In genomic region chr12:124510301-124510970, GRCh38 we compare ENCODE assay signal across 1 cellular context.
TF ChIP-seq lines count a peak whose summit lies in the region.

No MANE protein-coding gene starts in this region.

TF ChIP-seq in HepG2, 621 proteins besides CTCF, POLR2A, EP300 and RAD21 (continued from another document and continues in another):
- TF ChIP-seq ZNF609 (CRISPR knock-in tag; IDR thresholded peaks at IDR 0.05; ENCODE audit: borderline replicate concordance) (no peak), ZNF501 (CRISPR knock-in tag; IDR thresholded peaks at IDR 0.05) (0 out of 2 replicates have a peak, but pooled peaks have one; percentile 7), CCAR2 (optimal IDR thresholded peaks at IDR 0.05; ENCODE audit: low read depth, low read length) (no peak), GATAD1 (CRISPR knock-in tag; IDR thresholded peaks at IDR 0.05) (no peak), ZNF746 (CRISPR knock-in tag; IDR thresholded peaks at IDR 0.05) (no peak), ZNF407 (CRISPR knock-in tag; IDR thresholded peaks at IDR 0.05; ENCODE audit: not compliant biosample characterization) (no peak), ZNF883 (CRISPR knock-in tag; IDR thresholded peaks at IDR 0.05; ENCODE audit: not compliant biosample characterization) (no peak), ZNF552 (CRISPR knock-in tag; IDR thresholded peaks at IDR 0.05; ENCODE audit: borderline replicate concordance) (0 out of 2 replicates have a peak, but pooled peaks have one; percentile 34), KAT8 (CRISPR knock-in tag; IDR thresholded peaks at IDR 0.05) (no peak), ZNF10 (CRISPR knock-in tag; IDR thresholded peaks at IDR 0.05; ENCODE audit: borderline replicate concordance, low read depth) (no peak), MTA1 (CRISPR knock-in tag; IDR thresholded peaks at IDR 0.05; ENCODE audit: borderline replicate concordance) (no peak), KMT2B (CRISPR knock-in tag; IDR thresholded peaks at IDR 0.05) (no peak), CREB1 (IDR thresholded peaks at IDR 0.05) (no peak), CREB1 (CRISPR knock-in tag; IDR thresholded peaks at IDR 0.05) (no peak), KLF9 (CRISPR knock-in tag; IDR thresholded peaks at IDR 0.05; ENCODE audit: low read depth) (no peak), RBFOX2 (IDR thresholded peaks at IDR 0.05; ENCODE audit: low read depth, low read length) (no peak), ZNF619 (CRISPR knock-in tag; IDR thresholded peaks at IDR 0.05) (no peak), MXD3 (CRISPR knock-in tag; IDR thresholded peaks at IDR 0.05) (no peak), ELF1 (CRISPR knock-in tag; IDR thresholded peaks at IDR 0.05) (no peak), ZNF569 (CRISPR knock-in tag; IDR thresholded peaks at IDR 0.05; ENCODE audit: borderline replicate concordance) (no peak), ZNF546 (CRISPR knock-in tag; conservative IDR thresholded peaks at IDR 0.05) (no peak), ZNF263 (CRISPR knock-in tag; IDR thresholded peaks at IDR 0.05) (peak; percentile 47; the same call in 1 of the 2 replicates), CC2D1A (CRISPR knock-in tag; IDR thresholded peaks at IDR 0.05) (no peak), ETV6 (CRISPR knock-in tag; conservative IDR thresholded peaks at IDR 0.05) (no peak)
- TF ChIP-seq, protein P1, sequence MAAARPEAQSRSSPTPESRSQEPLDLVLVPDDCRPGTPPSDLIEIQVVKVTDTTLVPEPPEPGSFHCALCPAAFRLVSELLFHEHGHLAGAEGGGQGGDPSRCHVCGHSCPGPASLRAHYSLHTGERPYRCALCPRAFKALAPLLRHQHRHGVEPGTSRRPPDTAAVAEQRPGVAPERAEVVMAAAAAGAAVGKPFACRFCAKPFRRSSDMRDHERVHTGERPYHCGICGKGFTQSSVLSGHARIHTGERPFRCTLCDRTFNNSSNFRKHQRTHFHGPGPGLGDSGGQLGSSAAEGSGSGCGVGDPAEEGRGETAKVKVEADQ (CRISPR knock-in tag; IDR thresholded peaks at IDR 0.05; ENCODE audit: borderline replicate concordance) = peak; percentile 42; the same call in 1 of the 2 replicates
- TF ChIP-seq, protein P2, sequence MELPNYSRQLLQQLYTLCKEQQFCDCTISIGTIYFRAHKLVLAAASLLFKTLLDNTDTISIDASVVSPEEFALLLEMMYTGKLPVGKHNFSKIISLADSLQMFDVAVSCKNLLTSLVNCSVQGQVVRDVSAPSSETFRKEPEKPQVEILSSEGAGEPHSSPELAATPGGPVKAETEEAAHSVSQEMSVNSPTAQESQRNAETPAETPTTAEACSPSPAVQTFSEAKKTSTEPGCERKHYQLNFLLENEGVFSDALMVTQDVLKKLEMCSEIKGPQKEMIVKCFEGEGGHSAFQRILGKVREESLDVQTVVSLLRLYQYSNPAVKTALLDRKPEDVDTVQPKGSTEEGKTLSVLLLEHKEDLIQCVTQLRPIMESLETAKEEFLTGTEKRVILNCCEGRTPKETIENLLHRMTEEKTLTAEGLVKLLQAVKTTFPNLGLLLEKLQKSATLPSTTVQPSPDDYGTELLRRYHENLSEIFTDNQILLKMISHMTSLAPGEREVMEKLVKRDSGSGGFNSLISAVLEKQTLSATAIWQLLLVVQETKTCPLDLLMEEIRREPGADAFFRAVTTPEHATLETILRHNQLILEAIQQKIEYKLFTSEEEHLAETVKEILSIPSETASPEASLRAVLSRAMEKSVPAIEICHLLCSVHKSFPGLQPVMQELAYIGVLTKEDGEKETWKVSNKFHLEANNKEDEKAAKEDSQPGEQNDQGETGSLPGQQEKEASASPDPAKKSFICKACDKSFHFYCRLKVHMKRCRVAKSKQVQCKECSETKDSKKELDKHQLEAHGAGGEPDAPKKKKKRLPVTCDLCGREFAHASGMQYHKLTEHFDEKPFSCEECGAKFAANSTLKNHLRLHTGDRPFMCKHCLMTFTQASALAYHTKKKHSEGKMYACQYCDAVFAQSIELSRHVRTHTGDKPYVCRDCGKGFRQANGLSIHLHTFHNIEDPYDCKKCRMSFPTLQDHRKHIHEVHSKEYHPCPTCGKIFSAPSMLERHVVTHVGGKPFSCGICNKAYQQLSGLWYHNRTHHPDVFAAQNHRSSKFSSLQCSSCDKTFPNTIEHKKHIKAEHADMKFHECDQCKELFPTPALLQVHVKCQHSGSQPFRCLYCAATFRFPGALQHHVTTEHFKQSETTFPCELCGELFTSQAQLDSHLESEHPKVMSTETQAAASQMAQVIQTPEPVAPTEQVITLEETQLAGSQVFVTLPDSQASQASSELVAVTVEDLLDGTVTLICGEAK (IDR thresholded peaks at IDR 0.05) = no peak
- TF ChIP-seq, protein P2 (CRISPR knock-in tag; IDR thresholded peaks at IDR 0.05) = no peak
- TF ChIP-seq, protein P3, sequence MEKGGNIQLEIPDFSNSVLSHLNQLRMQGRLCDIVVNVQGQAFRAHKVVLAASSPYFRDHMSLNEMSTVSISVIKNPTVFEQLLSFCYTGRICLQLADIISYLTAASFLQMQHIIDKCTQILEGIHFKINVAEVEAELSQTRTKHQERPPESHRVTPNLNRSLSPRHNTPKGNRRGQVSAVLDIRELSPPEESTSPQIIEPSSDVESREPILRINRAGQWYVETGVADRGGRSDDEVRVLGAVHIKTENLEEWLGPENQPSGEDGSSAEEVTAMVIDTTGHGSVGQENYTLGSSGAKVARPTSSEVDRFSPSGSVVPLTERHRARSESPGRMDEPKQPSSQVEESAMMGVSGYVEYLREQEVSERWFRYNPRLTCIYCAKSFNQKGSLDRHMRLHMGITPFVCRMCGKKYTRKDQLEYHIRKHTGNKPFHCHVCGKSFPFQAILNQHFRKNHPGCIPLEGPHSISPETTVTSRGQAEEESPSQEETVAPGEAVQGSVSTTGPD (CRISPR knock-in tag; IDR thresholded peaks at IDR 0.05) = 0 out of 2 replicates have a peak, but pooled peaks have one; percentile 8
- TF ChIP-seq, protein P4, sequence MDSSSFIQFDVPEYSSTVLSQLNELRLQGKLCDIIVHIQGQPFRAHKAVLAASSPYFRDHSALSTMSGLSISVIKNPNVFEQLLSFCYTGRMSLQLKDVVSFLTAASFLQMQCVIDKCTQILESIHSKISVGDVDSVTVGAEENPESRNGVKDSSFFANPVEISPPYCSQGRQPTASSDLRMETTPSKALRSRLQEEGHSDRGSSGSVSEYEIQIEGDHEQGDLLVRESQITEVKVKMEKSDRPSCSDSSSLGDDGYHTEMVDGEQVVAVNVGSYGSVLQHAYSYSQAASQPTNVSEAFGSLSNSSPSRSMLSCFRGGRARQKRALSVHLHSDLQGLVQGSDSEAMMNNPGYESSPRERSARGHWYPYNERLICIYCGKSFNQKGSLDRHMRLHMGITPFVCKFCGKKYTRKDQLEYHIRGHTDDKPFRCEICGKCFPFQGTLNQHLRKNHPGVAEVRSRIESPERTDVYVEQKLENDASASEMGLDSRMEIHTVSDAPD (CRISPR knock-in tag; IDR thresholded peaks at IDR 0.05) = no peak
